24 cellular contexts compared by ENCODE assay signal in the genomic region with DNA sequence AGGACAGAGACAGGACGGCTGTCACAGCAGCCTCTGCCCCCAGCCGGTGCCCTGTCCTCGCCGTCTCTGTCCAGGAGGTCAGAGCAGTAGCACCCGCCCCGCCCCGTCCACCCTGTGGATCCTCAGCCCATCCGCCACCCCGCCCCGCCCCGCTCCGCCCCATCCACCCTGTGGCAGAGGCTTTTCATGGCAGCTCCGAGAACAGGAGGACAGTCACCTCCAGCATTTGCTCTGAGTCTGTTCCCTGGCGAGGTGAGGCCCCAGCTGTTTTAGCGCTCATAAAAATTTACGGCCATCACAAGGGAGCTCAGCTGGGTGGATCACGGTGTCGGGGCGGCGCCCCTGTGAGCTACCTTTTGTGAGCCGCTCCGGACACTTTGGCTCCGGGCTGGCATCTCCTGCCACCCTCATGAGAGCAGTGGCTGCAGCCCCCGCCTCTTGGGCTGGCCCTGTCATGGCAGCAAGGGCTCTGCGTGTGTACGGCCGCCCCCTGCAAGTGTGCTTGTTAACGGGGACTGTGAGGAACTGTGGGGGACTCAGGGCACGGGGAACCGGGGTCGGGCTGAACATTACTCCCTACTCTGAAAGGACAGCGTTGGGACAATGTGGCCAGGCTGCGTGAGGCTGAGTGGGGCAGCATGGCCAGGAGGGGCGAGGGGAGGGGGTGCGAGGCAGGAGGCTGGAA. TPM values are rescaled to one million over a fixed set of nuclear protein-coding genes. Genes with fewer than 3 reads are reported as not detected.
A peak's percentile ranks its signal among the peaks of the same experiment; 100 is the strongest.
DNase-seq lines count a peak whose midpoint lies in the region; ATAC-seq, FAIRE-seq and TF ChIP-seq lines count a peak whose summit lies in the region.
"Had no signal": no experiment of that assay in that cellular context is flagged by ENCODE, and none has a peak within 500 bp of the region (broad histone marks: within the 10 kb centered on the region; RNA-seq: fewer than 3 reads in every experiment).

No MANE protein-coding gene starts in this region.

- no peak for FAIRE-seq in small intestine (lab: Jason Lieb, UNC)
- FAIRE-seq: GM12891 had no signal

- H3K4me1 ChIP-seq in Panc1 (ENCODE audit: control insufficient read depth, insufficient read depth, low read length) (no peaks in the 10 kb centered on the region), small intestine (ENCODE audit: control insufficient read depth in 2 of 2, insufficient read depth in 1 of 2, low read depth in 1 of 2, low read length in 1 of 2) (no peaks in the 10 kb centered on the region)
- H3K4me1 ChIP-seq: HAP-1, SJSA1 had no signal

- peak; percentile 56; the same call in 1 of the 2 replicates for ATAC-seq in Panc1
- peak; percentile 90 for ATAC-seq in left colon
- ATAC-seq in HG02970 (IDR thresholded peaks at IDR 0.05; ENCODE audit: low FRiP score, unreplicated experiment): no peak

- no peak for TF ChIP-seq CTCF in Panc1 (IDR thresholded peaks at IDR 0.05)
- TF ChIP-seq CTCF in brain microvascular endothelial cell (IDR thresholded peaks at IDR 0.05; ENCODE audit: low read depth, low read length, missing control alignments): no peak

- intact Hi-C loops in Panc1 (cut with micrococcal nuclease; ENCODE audit: unreplicated experiment) (no loop called here), left colon (cut with DNase I, micrococcal nuclease) (no loop called here)

- CTCF ChIA-PET in Panc1 (lab: Charles Lee): no interaction called here

- 53 to 73% (median 63%) methylated on average over 33 to 35 of the region's 35 CpGs for WGBS in small intestine, 3 donors

- POLR2A ChIA-PET in Panc1 (lab: Charles Lee): no interaction called here

- no TSS peak for BruUV-seq in Panc1 (replicated peaks; lab: Mats Ljungman, UMichigan)

- H3K36me3 ChIP-seq in Panc1 (ENCODE audit: control insufficient read depth, insufficient read depth, low read length): no peaks in the 10 kb centered on the region
- no peaks in the 10 kb centered on the region for H3K36me3 ChIP-seq in small intestine (ENCODE audit: control insufficient read depth in 2 of 2, insufficient read depth in 2 of 2, low read length in 2 of 2)
- H3K36me3 ChIP-seq in brain microvascular endothelial cell (replicated peaks): no peaks in the 10 kb centered on the region
- H3K36me3 ChIP-seq: HAP-1, MG63, Peyer's patch, SJSA1 had no signal

- H3K27me3 ChIP-seq in Panc1 (ENCODE audit: control insufficient read depth, insufficient read depth, low read length) (no peaks in the 10 kb centered on the region), small intestine (ENCODE audit: control insufficient read depth in 2 of 2, insufficient read depth in 2 of 2, low read length in 2 of 2) (no peaks in the 10 kb centered on the region), brain microvascular endothelial cell (replicated peaks) (no peaks in the 10 kb centered on the region)
- H3K27me3 ChIP-seq: Peyer's patch had no signal

- in situ Hi-C loops in Panc1 (cut with HindIII; ENCODE audit: low pct_unique_long_range_greater_than_20kb, low sequenced_read_pairs): no loop called here
- in situ Hi-C loops in brain microvascular endothelial cell (cut with HindIII; ENCODE audit: low pct_ligation_motif_present, low sequenced_read_pairs): loop anchor here (25.0 kb wide), 1 partner anchor 155 kb away; a partner anchor contains a TSS

- DNase-seq in NCI-H748 (lab: John Stamatoyannopoulos, UW; ENCODE audit: unreplicated experiment) (peak; percentile 12), NCI-H748 treated with DMSO at 0.1 percent for 48 hours (lab: John Stamatoyannopoulos, UW) (no peak), Panc1 (ENCODE audit: low read depth, low spot score) (no peak), left colon (peak; percentile 45 to 74), small intestine (peak; percentile 4), NCI-H1694 treated with DMSO at 0.1 percent for 48 hours (lab: John Stamatoyannopoulos, UW) (no peak), brain microvascular endothelial cell (no peak)
- DNase-seq: ACHN; Calu3; CD8-positive, alpha-beta memory T cell; DMS153; GM23248; Karpas-422; MG63; NCI-H187; NCI-H446 treated with DMSO at 0.1 percent for 48 hours; NCI-H526 treated with DMSO at 0.1 percent for 48 hours had no signal

- no peak overlapping the region for H3K4me3 ChIP-seq in Panc1 (ENCODE audit: low read depth in 2 of 2, low read length in 2 of 2)
- H3K4me3 ChIP-seq in small intestine (ENCODE audit: low read depth in 1 of 2, low read length in 2 of 2): no peak overlapping the region
- no peak overlapping the region for H3K4me3 ChIP-seq in brain microvascular endothelial cell (ENCODE audit: low read depth, low read length)
- H3K4me3 ChIP-seq: GM23248, HAP-1, MG63, Peyer's patch, SJSA1 had no signal

- H3K27ac ChIP-seq in Panc1 (ENCODE audit: low read length): no peak overlapping the region
- H3K27ac ChIP-seq in small intestine (ENCODE audit: low read depth in 1 of 2, low read length in 1 of 2): no peak overlapping the region
- no peak overlapping the region for H3K27ac ChIP-seq in brain microvascular endothelial cell
- H3K27ac ChIP-seq: 22Rv1, C4-2B, GM23248, Peyer's patch, SJSA1 had no signal

- H3K9me3 ChIP-seq in Panc1 (ENCODE audit: control insufficient read depth, insufficient read depth, low read depth, low read length) (peaks cover 4% of the 10 kb centered on the region; the same call in 1 of the 2 replicates), small intestine (ENCODE audit: control insufficient read depth, low read depth) (no peaks in the 10 kb centered on the region)

RNA-seq across cellular contexts. Expression of a gene that starts 32.3 kb away (rescaled TPM):
- total RNA-seq in Panc1 (2021; ENCODE audit: unreplicated experiment): 0.23 TPM
- polyA plus RNA-seq in Panc1 (2012; ENCODE audit: insufficient read length): 0.92 TPM
- total RNA-seq in left colon: under 1 TPM; 0.40 to 0.53 TPM
- 1 to 10 TPM in 2 of 3 donors, under 1 TPM in 1; 0.73 to 3.0 (median 2.9) TPM for polyA plus RNA-seq in small intestine
- total RNA-seq: Calu3; CD8-positive, alpha-beta memory T cell; GM23248; SJSA1 had no signal
- polyA plus RNA-seq: CD8-positive, alpha-beta memory T cell; GM23248 had no signal

RNA-seq across cellular contexts. Expression of a gene that starts 44.4 kb away (rescaled TPM):
- 118 TPM for total RNA-seq in Panc1 (2021; ENCODE audit: unreplicated experiment)
- 60.2 TPM for polyA plus RNA-seq in Panc1 (2012; ENCODE audit: insufficient read length)
- total RNA-seq in left colon: 10 to 100 TPM in 1 of 2 donors, 1 to 10 TPM in 1; 9.5 to 20.3 TPM
- 10 to 100 TPM in 1 of 3 donors, 1 to 10 TPM in 2; 5.6 to 24.6 (median 8.4) TPM for polyA plus RNA-seq in small intestine

RNA-seq across cellular contexts. Expression of a gene that starts 44.6 kb away (rescaled TPM):
- total RNA-seq in Panc1 (2021; ENCODE audit: unreplicated experiment) (61.1 TPM), left colon (10 to 100 TPM; 21.3 to 24.1 TPM)
- 60.8 TPM for polyA plus RNA-seq in Panc1 (2012; ENCODE audit: insufficient read length)
- 10 to 100 TPM; 20.8 to 26.2 (median 22.4) TPM for polyA plus RNA-seq in small intestine

Comparison
In these comparisons a context has a peak if more than half of its experiments do, and no peak if none do; other contexts are left out.
1. DNase-seq: peak in NCI-H748 (single experiment), left colon (2 of 2) and small intestine (single experiment); none in NCI-H748 treated with DMSO at 0.1 percent for 48 hours (single experiment), Panc1 (single experiment), NCI-H1694 treated with DMSO at 0.1 percent for 48 hours (single experiment) and brain microvascular endothelial cell (single experiment).